Comparison of ENCODE assay signal across 8 cellular contexts in genomic region chr6:21666200-21666671, GRCh38.
DNase-seq lines count a peak whose midpoint lies in the region; ATAC-seq and TF ChIP-seq lines count a peak whose summit lies in the region.

No MANE protein-coding gene starts in this region.

- peaks cover 0 to 16% of the 10 kb centered on the region in 2 experiments; a peak in 3 of 4 replicates for H3K79me1 ChIP-seq in IMR-90 (ENCODE audit: low read depth in 1 of 2, low read length in 2 of 2)

- H3K23ac ChIP-seq in IMR-90 (ENCODE audit: low read depth, low read length) = peak overlapping the region; percentile 97

- H3K36me3 ChIP-seq in IMR-90 (ENCODE audit: control insufficient read depth, insufficient read depth, low read length) (no peaks in the 10 kb centered on the region), muscle layer of colon (ENCODE audit: insufficient read depth, low read length) (no peaks in the 10 kb centered on the region)

- H3K18ac ChIP-seq in IMR-90 (ENCODE audit: low read depth, low read length) = peak overlapping the region; percentile 75; the same call in 1 of the 2 replicates

- peak overlapping the region; percentile 90 for H3K14ac ChIP-seq in IMR-90 (replicated peaks; ENCODE audit: low read depth, low read length)

- DNase-seq in ACHN (peak; percentile 37), IMR-90 (no peak), choroid plexus epithelial cell (ENCODE audit: low read depth) (no peak), NCI-H345 (lab: John Stamatoyannopoulos, UW) (no peak), NCI-H1048 (lab: John Stamatoyannopoulos, UW) (no peak), HEK293T (ENCODE audit: extremely low spot score) (no peak)

- WGBS in IMR-90 (ENCODE audit: extremely low coverage in 2 of 2, insufficient read length in 1 of 2), 2 experiments = no CpG with 5 or more reads among the region's 32 CpGs

- CTCF ChIA-PET in IMR-90 (lab: Yijun Ruan, JAX) (no interaction called here), HEK293T (lab: Yijun Ruan, JAX) (no interaction called here)

- H3K9ac ChIP-seq in IMR-90 (ENCODE audit: low read depth, low read length) = peak overlapping the region; percentile 89
- H3K9ac ChIP-seq in muscle layer of colon (ENCODE audit: low read length) = peak overlapping the region; percentile 57

- in situ Hi-C loops in ACHN (cut with HindIII; ENCODE audit: low pct_ligation_motif_present, low pct_unique_long_range_greater_than_20kb, low sequenced_read_pairs) = no loop called here
- in situ Hi-C loops in IMR-90 (cut with MboI; ENCODE audit: low sequenced_read_pairs) = no loop called here

- H3K9me3 ChIP-seq in IMR-90 (ENCODE audit: control insufficient read depth, insufficient read depth, low read length) (no peaks in the 10 kb centered on the region), muscle layer of colon (ENCODE audit: low read length) (no peaks in the 10 kb centered on the region)

- peak overlapping the region; percentile 19 to 83; a peak in 3 of 4 replicates for H4K8ac ChIP-seq in IMR-90 (ENCODE audit: low read depth in 2 of 2, low read length in 2 of 2)

- peak overlapping the region; percentile 31 for H2AK9ac ChIP-seq in IMR-90 (replicated peaks; ENCODE audit: low read depth, low read length, poor library complexity)

- no TSS peak for BruUV-seq in IMR-90 (replicated peaks; lab: Mats Ljungman, UMichigan)

- H3K4me1 ChIP-seq in IMR-90 (ENCODE audit: control insufficient read depth, insufficient read depth, low read length) (peaks cover 2% of the 10 kb centered on the region; the same call in 1 of the 2 replicates), muscle layer of colon (ENCODE audit: insufficient read depth, low read length) (peaks cover 13% of the 10 kb centered on the region)

- peaks cover 21% of the 10 kb centered on the region for H3K27me3 ChIP-seq in IMR-90 (ENCODE audit: control insufficient read depth, insufficient read depth, low read length)
- H3K27me3 ChIP-seq in muscle layer of colon (ENCODE audit: control insufficient read depth in 1 of 2, insufficient read depth in 2 of 2, low read length in 2 of 2) = peaks cover 9 to 17% of the 10 kb centered on the region in 2 donors

- H3K27ac ChIP-seq in IMR-90 (ENCODE audit: insufficient read depth, low read length) (peak overlapping the region; percentile 85), muscle layer of colon (ENCODE audit: low read depth, low read length) (peak overlapping the region; percentile 60)

- peak overlapping the region; percentile 87 for H2AFZ ChIP-seq in IMR-90 (replicated peaks; ENCODE audit: low read length, poor library complexity)

- no peak for TF ChIP-seq RAD21 in IMR-90 (IDR thresholded peaks at IDR 0.05; ENCODE audit: low read length)

- H3K4me3 ChIP-seq in IMR-90 (ENCODE audit: insufficient read depth, low read depth, low read length) = peak overlapping the region; percentile 74
- peak overlapping the region; percentile 52 for H3K4me3 ChIP-seq in choroid plexus epithelial cell (ENCODE audit: low read depth, low read length)
- peak overlapping the region; percentile 51 to 74 for H3K4me3 ChIP-seq in muscle layer of colon (ENCODE audit: low read depth in 1 of 2, low read length in 2 of 2)

- no peak overlapping the region for H2BK5ac ChIP-seq in IMR-90 (ENCODE audit: low read depth, low read length, poor library complexity, severe bottlenecking)

- peak overlapping the region; percentile 74 for H2BK20ac ChIP-seq in IMR-90 (ENCODE audit: low read depth, low read length)

- H2BK15ac ChIP-seq in IMR-90 (ENCODE audit: low read depth, low read length) = peak overlapping the region; percentile 86; the same call in 2 of the 3 replicates

- peak overlapping the region; percentile 91 for H4K91ac ChIP-seq in IMR-90 (ENCODE audit: insufficient read depth, low read depth, low read length)

- no peak for TF ChIP-seq CTCF in IMR-90 (conservative IDR thresholded peaks at IDR 0.05; ENCODE audit: low read depth, low read length)
- TF ChIP-seq CTCF in choroid plexus epithelial cell (conservative IDR thresholded peaks at IDR 0.05; ENCODE audit: low read depth, low read length) = no peak

- H4K20me1 ChIP-seq in IMR-90 (ENCODE audit: insufficient read depth, low read length) = no peaks in the 10 kb centered on the region

- peak overlapping the region; percentile 43; the same call in 1 of the 2 replicates for H2AK5ac ChIP-seq in IMR-90 (ENCODE audit: low read depth, low read length)

- H3K9me1 ChIP-seq in IMR-90 (ENCODE audit: insufficient read depth, low read length) = no peaks in the 10 kb centered on the region

- dilution Hi-C loops in IMR-90 (cut with HindIII; ENCODE audit: low sequenced_read_pairs, unreplicated experiment) = no loop called here

- H4K5ac ChIP-seq in IMR-90 (ENCODE audit: low read depth, low read length) = peak overlapping the region; percentile 70

- H3K4me2 ChIP-seq in IMR-90 (ENCODE audit: low read depth, low read length) = peak overlapping the region; percentile 90

- H3K4ac ChIP-seq in IMR-90 (ENCODE audit: low read depth, low read length) = peak overlapping the region; percentile 87

- no peak for TF ChIP-seq POLR2A in IMR-90 (IDR thresholded peaks at IDR 0.05; ENCODE audit: low read depth, low read length)

- H2BK120ac ChIP-seq in IMR-90 (ENCODE audit: low read depth, low read length) = peak overlapping the region; percentile 86

- POLR2A ChIA-PET in IMR-90 (lab: Charles Lee; ENCODE audit: unreplicated experiment) (no interaction called here), HEK293T (lab: Yijun Ruan, JAX) (no interaction called here)

- H3K56ac ChIP-seq in IMR-90 (ENCODE audit: extremely low read depth, insufficient read depth, low read length) = peak overlapping the region; percentile 83; the same call in 1 of the 2 replicates

- intact Hi-C loops in IMR-90 (cut with micrococcal nuclease) = loop anchor here (2.0 kb wide), 2 partner anchors 69 to 75 kb away; no protein-coding TSS in a partner anchor

- peak; percentile 69 for ATAC-seq in IMR-90 (ENCODE audit: low read depth)
- ATAC-seq in HG03108 (IDR thresholded peaks at IDR 0.05; ENCODE audit: unreplicated experiment) = no peak

TF ChIP-seq in IMR-90, 13 proteins besides CTCF, POLR2A, EP300 and RAD21:
- TF ChIP-seq RCOR1 (IDR thresholded peaks at IDR 0.05; ENCODE audit: insufficient replicate concordance, low read length) (no peak), MAZ (IDR thresholded peaks at IDR 0.05; ENCODE audit: borderline replicate concordance, low read depth, low read length) (0 out of 2 replicates have a peak, but pooled peaks have one; percentile 7), BHLHE40 (IDR thresholded peaks at IDR 0.05; ENCODE audit: low read depth, low read length) (no peak)

TF ChIP-seq in HEK293T, 16 proteins besides CTCF, POLR2A, EP300 and RAD21:
- TF ChIP-seq NFRKB (IDR thresholded peaks at IDR 0.05) (no peak), ARNT (IDR thresholded peaks at IDR 0.05) (no peak), TARDBP (IDR thresholded peaks at IDR 0.05) (no peak), ELF4 (IDR thresholded peaks at IDR 0.05) (no peak), ZNF384 (IDR thresholded peaks at IDR 0.05) (no peak), FOXK2 (IDR thresholded peaks at IDR 0.05) (no peak), L3MBTL2 (conservative IDR thresholded peaks at IDR 0.05) (no peak), LEF1 (IDR thresholded peaks at IDR 0.05; ENCODE audit: borderline replicate concordance) (no peak)
